ENCODE assay signal across 8 cellular contexts in the genomic region with DNA sequence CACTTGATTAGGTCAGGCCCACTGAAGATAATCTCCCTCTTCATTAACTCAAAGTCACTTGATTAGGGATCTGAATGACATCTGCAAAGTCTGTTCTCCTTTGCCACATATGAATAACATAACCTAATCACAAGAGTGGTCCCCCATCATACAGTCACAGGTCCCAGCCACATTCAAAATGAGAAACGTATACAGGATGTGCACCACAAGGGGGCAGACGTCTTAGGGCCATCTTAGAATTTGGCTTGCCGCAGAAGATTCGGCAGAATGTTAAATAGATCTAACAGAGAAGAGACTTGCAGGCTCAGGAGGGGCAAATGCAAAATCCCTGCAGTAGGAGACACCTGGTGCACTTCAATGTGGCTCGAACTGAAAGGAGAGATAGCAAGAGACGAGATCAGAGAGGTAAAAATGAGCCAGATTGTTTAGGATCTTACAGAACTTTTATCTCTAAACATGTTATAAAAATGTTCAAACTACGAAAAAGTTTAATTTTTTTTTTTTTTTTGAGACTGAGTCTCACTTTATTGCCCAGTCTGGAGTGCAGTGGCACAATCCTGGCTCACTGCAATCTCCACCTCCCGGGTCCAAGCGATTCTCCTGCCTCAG.
DNase-seq lines count a peak whose midpoint lies in the region; ATAC-seq lines count a peak whose summit lies in the region.

No MANE protein-coding gene starts in this region.

- no peaks in the 10 kb centered on the region for H3K4me1 ChIP-seq in adipocyte (ENCODE audit: control insufficient read depth, insufficient read depth, low read length)

- no peaks in the 10 kb centered on the region for H3K36me3 ChIP-seq in adipocyte (ENCODE audit: control insufficient read depth, insufficient read depth, low read length, severe bottlenecking)

- H3K9ac ChIP-seq in adipocyte (ENCODE audit: low read length) = no peak overlapping the region

- DNase-seq in NCI-H524 (lab: John Stamatoyannopoulos, UW) (peak; percentile 29 to 59), NCI-H524 treated with DMSO at 0.1 percent for 48 hours (lab: John Stamatoyannopoulos, UW) (no peak), T-helper 1 cell (peak; percentile 16 to 74 (median 45)), adipocyte (ENCODE audit: low read depth) (peak; percentile 70), hippocampal formation (lab: John Stamatoyannopoulos, UW) (peak; percentile 5 to 19), NCI-H2196 treated with DMSO at 0.1 percent for 48 hours (lab: John Stamatoyannopoulos, UW; ENCODE audit: unreplicated experiment) (no peak)
- peak; percentile 79 for DNase-seq in stimulated activated CD4-positive, alpha-beta T cell treated with anti-CD3 and anti-CD28 coated beads, Interleukin-4, amount 100 ng/mL, for 24 hours

- H3K27me3 ChIP-seq in adipocyte (replicated peaks; ENCODE audit: control insufficient read depth, insufficient read depth, low read length) = no peaks in the 10 kb centered on the region

- H3K4me3 ChIP-seq in adipocyte (ENCODE audit: low read length) = no peak overlapping the region

- no peaks in the 10 kb centered on the region for H3K9me3 ChIP-seq in adipocyte (ENCODE audit: control insufficient read depth, low read length)

- ATAC-seq in HG03342 (IDR thresholded peaks at IDR 0.05; ENCODE audit: unreplicated experiment) = peak; percentile 52

Comparison
In these comparisons a context has a peak if more than half of its experiments do, and no peak if none do; other contexts are left out.
1. DNase-seq: peak in NCI-H524 (2 of 2), T-helper 1 cell (5 of 5), adipocyte (single experiment), hippocampal formation (2 of 2) and stimulated activated CD4-positive, alpha-beta T cell treated with anti-CD3 and anti-CD28 coated beads, Interleukin-4, amount 100 ng/mL, for 24 hours (single experiment); none in NCI-H524 treated with DMSO at 0.1 percent for 48 hours (single experiment) and NCI-H2196 treated with DMSO at 0.1 percent for 48 hours (single experiment).